Comparison of ENCODE assay signal across 8 cellular contexts in the genomic region with DNA sequence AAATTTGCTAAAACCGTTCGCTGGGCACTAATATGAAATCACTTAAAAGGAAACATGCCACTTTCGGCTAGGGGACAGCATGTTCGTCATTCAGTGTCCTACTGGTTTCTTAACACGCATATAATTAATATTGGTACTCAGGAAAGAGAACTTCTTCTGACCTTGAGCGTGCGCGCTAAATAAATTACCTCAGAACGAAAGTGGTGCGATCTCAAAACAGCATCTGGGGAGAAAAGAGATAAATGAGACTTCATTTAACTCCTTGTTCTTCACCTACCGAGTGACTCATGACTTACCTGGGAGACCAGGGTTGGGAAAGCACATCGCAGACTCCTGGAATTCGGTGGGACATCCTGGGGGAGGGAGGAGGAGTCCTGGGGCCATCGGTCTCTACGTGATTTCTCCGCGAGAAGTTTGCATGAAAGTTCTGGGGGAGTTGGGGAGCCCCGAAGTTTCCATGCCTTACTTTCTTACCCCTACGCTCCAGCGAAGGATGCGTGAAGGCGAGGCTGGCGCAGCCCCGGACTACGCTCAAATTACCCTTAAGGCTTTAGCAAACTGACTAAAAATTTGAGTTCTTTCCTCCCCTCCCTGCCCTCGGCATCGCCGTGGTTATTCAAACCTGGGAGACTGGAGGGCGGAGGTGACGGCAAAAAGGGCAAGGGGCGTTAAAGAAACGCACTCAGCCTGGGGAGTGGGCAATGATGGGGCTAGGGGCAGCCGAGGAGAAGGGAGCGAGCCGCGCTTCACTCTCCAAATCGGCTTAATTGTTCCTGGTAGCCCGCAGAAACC. TPM values are rescaled to one million over a fixed set of nuclear protein-coding genes. Genes with fewer than 3 reads are reported as not detected.
A peak's percentile ranks its signal among the peaks of the same experiment; 100 is the strongest.
DNase-seq lines count a peak whose midpoint lies in the region; TF ChIP-seq lines count a peak whose summit lies in the region.

No MANE protein-coding gene starts in this region.

- H3K4me1 ChIP-seq in NT2/D1 (ENCODE audit: insufficient read depth, insufficient read length) (no peaks in the 10 kb centered on the region), mesodermal cell (ENCODE audit: control insufficient read depth, insufficient read depth, low read length, poor library complexity, severe bottlenecking) (peaks cover 8% of the 10 kb centered on the region), uterus (peaks cover 0 to 4% of the 10 kb centered on the region in 2 donors)

- TF ChIP-seq POLR2A in uterus (IDR thresholded peaks at IDR 0.05), result no peak

- WGBS in mesodermal cell (ENCODE audit: insufficient coverage in 2 of 2), 2 experiments, result 5 to 9% methylated on average over 12 to 29 of the region's 38 CpGs

- H3K4me3 ChIP-seq in NT2/D1 (ENCODE audit: insufficient read length, low read depth) (peak overlapping the region; percentile 80), choroid plexus epithelial cell (ENCODE audit: low read depth, low read length) (peak overlapping the region; percentile 81), mesodermal cell (ENCODE audit: extremely low read depth, insufficient read depth, low read length, poor library complexity, severe bottlenecking) (peak overlapping the region; percentile 58), uterus (peak overlapping the region; percentile 46 to 52)

- TF ChIP-seq CTCF in choroid plexus epithelial cell (conservative IDR thresholded peaks at IDR 0.05; ENCODE audit: low read depth, low read length) (no peak), uterus (IDR thresholded peaks at IDR 0.05) (no peak)

- intact Hi-C loops in uterus (cut with DNase I; ENCODE audit: low total_unique reads), result no loop called here

- peaks cover 30% of the 10 kb centered on the region for H3K36me3 ChIP-seq in NT2/D1 (ENCODE audit: insufficient read depth, insufficient read length, low read length)
- no peaks in the 10 kb centered on the region for H3K36me3 ChIP-seq in mesodermal cell (ENCODE audit: control insufficient read depth, insufficient read depth, low read length)
- H3K36me3 ChIP-seq in uterus, result no peaks in the 10 kb centered on the region

- H3K27me3 ChIP-seq in NT2/D1 (ENCODE audit: insufficient read depth, insufficient read length), result peaks cover 17% of the 10 kb centered on the region
- no peaks in the 10 kb centered on the region for H3K27me3 ChIP-seq in uterus

- peak; percentile 19 for DNase-seq in activated T-cell treated with anti-CD3 and anti-CD28 coated beads, Interleukin-2, amount 50 U/mL, for 1 hour
- DNase-seq in activated T-cell treated with anti-CD3 and anti-CD28 coated beads for 4 hours (no peak), NT2/D1 (ENCODE audit: low read depth, low spot score) (no peak), choroid plexus epithelial cell (ENCODE audit: low read depth) (no peak), uterus (no peak), middle frontal gyrus (ENCODE audit: extremely low spot score, low spot score) (no peak)
- DNase-seq in activated effector memory CD4-positive, alpha-beta T cell treated with anti-CD3 and anti-CD28 coated beads, Interleukin-2, amount 50 U/mL, for 16 hours, result no peak

- H3K9ac ChIP-seq in NT2/D1 (ENCODE audit: insufficient read length, low read depth), result peak overlapping the region; percentile 88

- H3K9me3 ChIP-seq in NT2/D1 (ENCODE audit: insufficient read depth, low read length) (no peaks in the 10 kb centered on the region), mesodermal cell (ENCODE audit: control insufficient read depth, low read length) (no peaks in the 10 kb centered on the region), uterus (no peaks in the 10 kb centered on the region)

- H3K27ac ChIP-seq in mesodermal cell (ENCODE audit: low read depth, low read length, severe bottlenecking), result no peak overlapping the region
- H3K27ac ChIP-seq in uterus, result peak overlapping the region; percentile 67 to 70

RNA-seq across cellular contexts. Expression of a gene that starts 1.1 kb away (rescaled TPM):
- 2.4 TPM for polyA plus RNA-seq in mesodermal cell (2013, experiment 1 of 2)
- 2.6 TPM for polyA plus RNA-seq in mesodermal cell (2013, experiment 2 of 2)
- total RNA-seq in uterus, result 10 to 100 TPM in 1 of 4 donors, 1 to 10 TPM in 3; 3.8 to 10.2 (median 4.5) TPM
